1 cellular context compared by ENCODE assay signal in the genomic region with DNA sequence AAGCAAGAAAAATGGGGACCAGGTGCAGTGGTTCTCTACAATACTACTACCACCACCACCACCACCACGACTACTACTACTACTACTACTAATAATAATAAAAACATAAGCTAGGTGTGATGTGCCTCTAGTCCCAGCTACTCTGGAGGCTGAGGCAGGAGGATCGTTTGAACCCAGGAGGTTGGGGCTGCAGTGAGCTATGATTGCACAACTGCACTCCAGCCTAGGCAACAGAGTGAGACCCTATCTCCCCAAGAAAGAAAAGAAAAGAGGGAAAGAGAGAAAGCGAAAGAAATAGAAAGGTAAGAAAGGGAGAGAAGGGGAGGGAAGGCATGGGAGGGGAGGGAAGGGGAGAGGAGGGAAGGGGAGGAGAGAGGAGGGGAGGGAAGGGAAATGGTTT.
TF ChIP-seq lines count a peak whose summit lies in the region.

No MANE protein-coding gene starts in this region.

TF ChIP-seq in K562, 482 proteins besides CTCF, POLR2A, EP300 and RAD21 (continued from another document):
- TF ChIP-seq, protein P1, sequence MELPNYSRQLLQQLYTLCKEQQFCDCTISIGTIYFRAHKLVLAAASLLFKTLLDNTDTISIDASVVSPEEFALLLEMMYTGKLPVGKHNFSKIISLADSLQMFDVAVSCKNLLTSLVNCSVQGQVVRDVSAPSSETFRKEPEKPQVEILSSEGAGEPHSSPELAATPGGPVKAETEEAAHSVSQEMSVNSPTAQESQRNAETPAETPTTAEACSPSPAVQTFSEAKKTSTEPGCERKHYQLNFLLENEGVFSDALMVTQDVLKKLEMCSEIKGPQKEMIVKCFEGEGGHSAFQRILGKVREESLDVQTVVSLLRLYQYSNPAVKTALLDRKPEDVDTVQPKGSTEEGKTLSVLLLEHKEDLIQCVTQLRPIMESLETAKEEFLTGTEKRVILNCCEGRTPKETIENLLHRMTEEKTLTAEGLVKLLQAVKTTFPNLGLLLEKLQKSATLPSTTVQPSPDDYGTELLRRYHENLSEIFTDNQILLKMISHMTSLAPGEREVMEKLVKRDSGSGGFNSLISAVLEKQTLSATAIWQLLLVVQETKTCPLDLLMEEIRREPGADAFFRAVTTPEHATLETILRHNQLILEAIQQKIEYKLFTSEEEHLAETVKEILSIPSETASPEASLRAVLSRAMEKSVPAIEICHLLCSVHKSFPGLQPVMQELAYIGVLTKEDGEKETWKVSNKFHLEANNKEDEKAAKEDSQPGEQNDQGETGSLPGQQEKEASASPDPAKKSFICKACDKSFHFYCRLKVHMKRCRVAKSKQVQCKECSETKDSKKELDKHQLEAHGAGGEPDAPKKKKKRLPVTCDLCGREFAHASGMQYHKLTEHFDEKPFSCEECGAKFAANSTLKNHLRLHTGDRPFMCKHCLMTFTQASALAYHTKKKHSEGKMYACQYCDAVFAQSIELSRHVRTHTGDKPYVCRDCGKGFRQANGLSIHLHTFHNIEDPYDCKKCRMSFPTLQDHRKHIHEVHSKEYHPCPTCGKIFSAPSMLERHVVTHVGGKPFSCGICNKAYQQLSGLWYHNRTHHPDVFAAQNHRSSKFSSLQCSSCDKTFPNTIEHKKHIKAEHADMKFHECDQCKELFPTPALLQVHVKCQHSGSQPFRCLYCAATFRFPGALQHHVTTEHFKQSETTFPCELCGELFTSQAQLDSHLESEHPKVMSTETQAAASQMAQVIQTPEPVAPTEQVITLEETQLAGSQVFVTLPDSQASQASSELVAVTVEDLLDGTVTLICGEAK (IDR thresholded peaks at IDR 0.05) = no peak
- TF ChIP-seq, protein P1 (CRISPR knock-in tag; IDR thresholded peaks at IDR 0.05) = no peak
TF ChIP-seq in K562: peak in this region for 3.
